8 cellular contexts compared by ENCODE assay signal in genomic region chrX:151631822-151632221, GRCh38.
"Had no signal": no experiment of that assay in that cellular context is flagged by ENCODE, and none has a peak within 500 bp of the region (broad histone marks: within the 10 kb centered on the region; RNA-seq: fewer than 3 reads in every experiment).

No MANE protein-coding gene starts in this region.

- FAIRE-seq: G401.6, GM12878, GM12891, GM12892, GM18507, GM19239 had no signal

- ATAC-seq: GM12878 had no signal

- DNase-seq: GDM1, GF-D8 had no signal

- H3K4me3 ChIP-seq: GM12878 had no signal
